Comparison of ENCODE assay signal across 8 cellular contexts in genomic region chr7:38463277-38464224, GRCh38.
DNase-seq lines count a peak whose midpoint lies in the region; ATAC-seq and TF ChIP-seq lines count a peak whose summit lies in the region.

No MANE protein-coding gene starts in this region.

- no peaks in the 10 kb centered on the region for H3K36me3 Mint-ChIP-seq in CD14-positive monocyte

- H3K27ac ChIP-seq in effector memory CD4-positive, alpha-beta T cell (ENCODE audit: insufficient read depth, low read length, poor library complexity, severe bottlenecking), result no peak overlapping the region

- H3K9me3 ChIP-seq in effector memory CD4-positive, alpha-beta T cell (ENCODE audit: control insufficient read depth, low read length), result no peaks in the 10 kb centered on the region

- DNase-seq in CD14-positive monocyte (ENCODE audit: low spot score) (peak; percentile 50), GM20000 (ENCODE audit: low spot score) (peak; percentile 53), islet precursor cell (no peak), NCI-H1436 (lab: John Stamatoyannopoulos, UW) (no peak)
- peak; percentile 88 to 91 for DNase-seq in activated CD4-positive, alpha-beta T cell treated with anti-CD3 and anti-CD28 coated beads, Interleukin-2, amount 50 U/mL, for 48 hours
- DNase-seq in effector memory CD4-positive, alpha-beta T cell, result peak in 2 of 3 donors; percentile 31 to 50
- DNase-seq in stimulated activated CD4-positive, alpha-beta T cell treated with anti-CD3 and anti-CD28 coated beads, Interleukin-1b, Interleukin-23, amount 100 ng/mL, for 48 hours, result peak; percentile 88

- peaks cover 2% of the 10 kb centered on the region for H3K4me1 Mint-ChIP-seq in CD14-positive monocyte

- peaks cover 0 to 2% (median 1%) of the 10 kb centered on the region in 3 donors for H3K27me3 Mint-ChIP-seq in CD14-positive monocyte (ENCODE audit: low read depth in 3 of 3)

- H3K27me3 ChIP-seq in effector memory CD4-positive, alpha-beta T cell (replicated peaks; ENCODE audit: control insufficient read depth, insufficient read depth, low read length, poor library complexity, severe bottlenecking), result no peaks in the 10 kb centered on the region

- TF ChIP-seq CTCF in CD14-positive monocyte (IDR thresholded peaks at IDR 0.05) (no peak), GM20000 (IDR thresholded peaks at IDR 0.05; ENCODE audit: extremely low read depth, missing control alignments) (no peak)

- intact Hi-C loops in CD14-positive monocyte (cut with micrococcal nuclease), result no loop called here

- no peaks in the 10 kb centered on the region for H3K36me3 ChIP-seq in effector memory CD4-positive, alpha-beta T cell (ENCODE audit: control insufficient read depth, insufficient read depth, low read length)

- no peak overlapping the region for H3K27ac Mint-ChIP-seq in CD14-positive monocyte

- H3K4me3 Mint-ChIP-seq in CD14-positive monocyte, result peak overlapping the region; percentile 9 to 46

- ATAC-seq in HG03571 (IDR thresholded peaks at IDR 0.05; ENCODE audit: unreplicated experiment), result peak; percentile 95

- no peaks in the 10 kb centered on the region for H3K4me1 ChIP-seq in effector memory CD4-positive, alpha-beta T cell (ENCODE audit: control insufficient read depth, insufficient read depth, low read length, poor library complexity, severe bottlenecking)

- H3K9me3 Mint-ChIP-seq in CD14-positive monocyte, result peaks cover 0 to 3% (median 2%) of the 10 kb centered on the region in 7 donors

- no peak overlapping the region for H3K4me3 ChIP-seq in effector memory CD4-positive, alpha-beta T cell (ENCODE audit: insufficient read depth, low read depth, low read length, poor library complexity, severe bottlenecking)

Comparison
In these comparisons a context has a peak if more than half of its experiments do, and no peak if none do; other contexts are left out.
1. DNase-seq: peak in CD14-positive monocyte (single experiment), GM20000 (single experiment), activated CD4-positive, alpha-beta T cell treated with anti-CD3 and anti-CD28 coated beads, Interleukin-2, amount 50 U/mL, for 48 hours (2 of 2), effector memory CD4-positive, alpha-beta T cell (2 of 3) and stimulated activated CD4-positive, alpha-beta T cell treated with anti-CD3 and anti-CD28 coated beads, Interleukin-1b, Interleukin-23, amount 100 ng/mL, for 48 hours (single experiment); none in islet precursor cell (single experiment) and NCI-H1436 (single experiment).